Comparison of ENCODE assay signal across 8 cellular contexts in genomic region chr9:113151696-113152630, GRCh38. TPM values are rescaled to one million over a fixed set of nuclear protein-coding genes. Genes with fewer than 3 reads are reported as not detected.
DNase-seq lines count a peak whose midpoint lies in the region; ATAC-seq and TF ChIP-seq lines count a peak whose summit lies in the region.

No MANE protein-coding gene starts in this region.

- peaks cover 34% of the 10 kb centered on the region for H3K4me1 Mint-ChIP-seq in T-helper 2 cell treated with Interferon-gamma antibody and Interleukin-4, amounts not matched to agents 5 μg/mL and 100 μg/mL, for 36 hours (ENCODE audit: low read depth)

- intact Hi-C loops in left colon (cut with DNase I, micrococcal nuclease) (no loop called here), testis (cut with DNase I; ENCODE audit: low total_unique reads) (no loop called here)

- ATAC-seq in left colon (peak; percentile 28), HG03571 (IDR thresholded peaks at IDR 0.05; ENCODE audit: unreplicated experiment) (no peak)

- H3K4me3 Mint-ChIP-seq in T-helper 2 cell treated with Interferon-gamma antibody and Interleukin-4, amounts not matched to agents 5 μg/mL and 100 μg/mL, for 36 hours, result peak overlapping the region; percentile 79

- peaks cover 5% of the 10 kb centered on the region for H3K27me3 Mint-ChIP-seq in T-helper 2 cell treated with Interferon-gamma antibody and Interleukin-4, amounts not matched to agents 5 μg/mL and 100 μg/mL, for 36 hours (ENCODE audit: low read depth)

- no peaks in the 10 kb centered on the region for H3K9me3 ChIP-seq in testis

- no peaks in the 10 kb centered on the region for H3K27me3 ChIP-seq in testis

- no peaks in the 10 kb centered on the region for H3K36me3 ChIP-seq in testis (ENCODE audit: low read depth, missing control alignments)

- H3K9me3 Mint-ChIP-seq in T-helper 2 cell treated with Interferon-gamma antibody and Interleukin-4, amounts not matched to agents 5 μg/mL and 100 μg/mL, for 36 hours, result no peaks in the 10 kb centered on the region

- DNase-seq in T-helper 2 cell treated with Interferon-gamma antibody and Interleukin-4, amounts not matched to agents 5 μg/mL and 100 μg/mL, for 36 hours (ENCODE audit: low spot score), result no peak
- DNase-seq in T-helper 2 cell (no peak), astrocyte of the cerebellum (ENCODE audit: low read depth) (no peak), left colon (peak; percentile 29 to 44), testis (peak; percentile 61), GM20000 (ENCODE audit: low spot score) (no peak), NCI-H526 treated with DMSO at 0.1 percent for 48 hours (lab: John Stamatoyannopoulos, UW) (no peak)

- WGBS in testis, 2 donors, result 25 to 26% methylated on average over 11 of the region's 11 CpGs

- in situ Hi-C loops in astrocyte of the cerebellum (cut with HindIII; ENCODE audit: low sequenced_read_pairs), result no loop called here

- peaks cover 2% of the 10 kb centered on the region for H3K36me3 Mint-ChIP-seq in T-helper 2 cell treated with Interferon-gamma antibody and Interleukin-4, amounts not matched to agents 5 μg/mL and 100 μg/mL, for 36 hours (ENCODE audit: low read depth)

- no peak for TF ChIP-seq POLR2A in testis (IDR thresholded peaks at IDR 0.05)

- peaks cover 27% of the 10 kb centered on the region for H3K4me1 ChIP-seq in testis

- peak overlapping the region; percentile 17 for H3K27ac Mint-ChIP-seq in T-helper 2 cell treated with Interferon-gamma antibody and Interleukin-4, amounts not matched to agents 5 μg/mL and 100 μg/mL, for 36 hours

- TF ChIP-seq CTCF in astrocyte of the cerebellum (IDR thresholded peaks at IDR 0.05; ENCODE audit: low read depth, low read length, missing control alignments), result no peak
- TF ChIP-seq CTCF in testis (IDR thresholded peaks at IDR 0.05), result no peak
- no peak for TF ChIP-seq CTCF in GM20000 (IDR thresholded peaks at IDR 0.05; ENCODE audit: extremely low read depth, missing control alignments)

- peak overlapping the region; percentile 93 to 94 for H3K27ac ChIP-seq in testis

- H3K4me3 ChIP-seq in astrocyte of the cerebellum (ENCODE audit: low read depth, low read length) (peak overlapping the region; percentile 77), testis (peak overlapping the region; percentile 95 to 99)

RNA-seq across cellular contexts. Expression of gene SLC31A2, which starts 1.2 kb away (rescaled TPM):
- total RNA-seq in left colon, result 10 to 100 TPM; 25.4 to 26.3 TPM
- total RNA-seq in testis, result 10 to 100 TPM; 40.3 to 42.4 TPM
- 38.8 TPM for polyA plus RNA-seq in testis (ENCODE audit: insufficient read depth, low read depth, low replicate concordance)

Comparison
In these comparisons a context has a peak if more than half of its experiments do, and no peak if none do; other contexts are left out.
1. DNase-seq: peak in left colon (2 of 2) and testis (single experiment); none in T-helper 2 cell treated with Interferon-gamma antibody and Interleukin-4, amounts not matched to agents 5 μg/mL and 100 μg/mL, for 36 hours (single experiment), T-helper 2 cell (0 of 5), astrocyte of the cerebellum (single experiment), GM20000 (single experiment) and NCI-H526 treated with DMSO at 0.1 percent for 48 hours (single experiment).